2 cellular contexts compared by ENCODE assay signal in the genomic region with DNA sequence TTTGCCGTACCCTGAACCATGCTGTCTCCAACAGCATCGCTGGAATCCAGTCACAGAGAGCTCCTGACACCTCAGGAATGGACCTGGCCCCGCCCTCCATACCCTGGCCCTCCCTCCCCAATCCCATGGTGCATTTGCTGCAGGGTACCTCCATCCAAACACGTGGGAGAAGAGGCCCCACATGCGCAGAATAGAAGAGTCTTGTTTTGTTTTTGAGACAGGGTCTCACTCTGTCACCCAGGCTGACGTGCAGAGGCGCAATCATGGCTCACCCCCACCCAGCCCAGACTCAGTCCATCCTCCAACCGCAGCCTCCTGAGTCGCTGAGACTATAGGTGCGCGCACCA.
TF ChIP-seq lines count a peak whose summit lies in the region.

No MANE protein-coding gene starts in this region.

TF ChIP-seq in HepG2, 621 proteins besides CTCF, POLR2A, EP300 and RAD21:
- TF ChIP-seq, protein P1, sequence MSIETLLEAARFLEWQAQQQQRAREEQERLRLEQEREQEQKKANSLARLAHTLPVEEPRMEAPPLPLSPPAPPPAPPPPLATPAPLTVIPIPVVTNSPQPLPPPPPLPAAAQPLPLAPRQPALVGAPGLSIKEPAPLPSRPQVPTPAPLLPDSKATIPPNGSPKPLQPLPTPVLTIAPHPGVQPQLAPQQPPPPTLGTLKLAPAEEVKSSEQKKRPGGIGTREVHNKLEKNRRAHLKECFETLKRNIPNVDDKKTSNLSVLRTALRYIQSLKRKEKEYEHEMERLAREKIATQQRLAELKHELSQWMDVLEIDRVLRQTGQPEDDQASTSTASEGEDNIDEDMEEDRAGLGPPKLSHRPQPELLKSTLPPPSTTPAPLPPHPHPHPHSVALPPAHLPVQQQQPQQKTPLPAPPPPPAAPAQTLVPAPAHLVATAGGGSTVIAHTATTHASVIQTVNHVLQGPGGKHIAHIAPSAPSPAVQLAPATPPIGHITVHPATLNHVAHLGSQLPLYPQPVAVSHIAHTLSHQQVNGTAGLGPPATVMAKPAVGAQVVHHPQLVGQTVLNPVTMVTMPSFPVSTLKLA (IDR thresholded peaks at IDR 0.05): peak; percentile 43
- TF ChIP-seq KLF12 (CRISPR knock-in tag; IDR thresholded peaks at IDR 0.05; ENCODE audit: borderline replicate concordance) (no peak), TCF12 (IDR thresholded peaks at IDR 0.05) (no peak), TCF12 (CRISPR knock-in tag; IDR thresholded peaks at IDR 0.05) (no peak), ZNF362 (CRISPR knock-in tag; IDR thresholded peaks at IDR 0.05; ENCODE audit: borderline replicate concordance) (no peak)

TF ChIP-seq in Ishikawa, 13 proteins besides CTCF, POLR2A, EP300 and RAD21:
- no peak for TF ChIP-seq CREB1 (IDR thresholded peaks at IDR 0.05; ENCODE audit: low read depth)
- peak; percentile 65; the same call in 1 of the 2 replicates for TF ChIP-seq MAX (IDR thresholded peaks at IDR 0.05)
